Comparison of ENCODE assay signal across 8 cellular contexts in the genomic region with DNA sequence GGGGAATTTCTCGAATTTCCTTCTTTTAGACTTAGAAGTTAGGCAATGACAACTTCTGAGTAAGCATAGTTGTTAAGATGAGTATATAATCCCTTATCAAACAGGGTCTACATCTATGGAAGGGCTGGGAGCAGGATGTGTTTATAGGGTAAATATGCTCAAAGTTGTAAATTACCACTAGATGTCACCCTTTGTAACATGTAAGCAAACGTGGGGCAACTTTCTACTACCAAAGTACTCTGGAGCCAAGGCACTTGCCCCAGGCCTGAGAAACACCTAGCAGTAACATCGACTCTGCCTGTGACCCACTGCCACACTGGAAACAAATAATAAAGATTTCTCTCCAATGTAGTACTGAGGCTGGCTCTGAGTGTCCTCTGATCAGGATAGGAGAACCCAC.
DNase-seq lines count a peak whose midpoint lies in the region; ATAC-seq lines count a peak whose summit lies in the region.

No MANE protein-coding gene starts in this region.

- 34 to 42% methylated on average over 3 of the region's 3 CpGs for WGBS in aorta, 2 donors

- DNase-seq in DMS 273 (lab: John Stamatoyannopoulos, UW; ENCODE audit: unreplicated experiment) (peak; percentile 69), NCI-H82 treated with DMSO at 0.1 percent for 48 hours (lab: John Stamatoyannopoulos, UW; ENCODE audit: unreplicated experiment) (peak; percentile 62), dermis microvascular lymphatic vessel endothelial cell (ENCODE audit: low read depth in 2 of 2) (peak; percentile 29 to 54), midbrain (lab: John Stamatoyannopoulos, UW) (peak; percentile 30), aorta (no peak), GOT3 (lab: John Stamatoyannopoulos, UW) (no peak)

- no peaks in the 10 kb centered on the region for H3K9me3 ChIP-seq in aorta (ENCODE audit: control insufficient read depth, low read length)

- peaks cover 0 to 2% of the 10 kb centered on the region in 2 donors for H3K4me1 ChIP-seq in aorta (ENCODE audit: control insufficient read depth in 1 of 2, insufficient read depth in 2 of 2, low read length in 2 of 2)

- peak; percentile 70 for ATAC-seq in GM19438 (IDR thresholded peaks at IDR 0.05; ENCODE audit: low read depth, unreplicated experiment)
- peak; percentile 64 for ATAC-seq in HG03520 (IDR thresholded peaks at IDR 0.05; ENCODE audit: unreplicated experiment)
- ATAC-seq in aorta (ENCODE audit: low FRiP score): no peak

- no peak overlapping the region for H3K27ac ChIP-seq in aorta (ENCODE audit: low read depth in 1 of 2, low read length in 2 of 2)

- H3K27me3 ChIP-seq in aorta (ENCODE audit: control insufficient read depth in 1 of 2, insufficient read depth in 2 of 2, low read length in 1 of 2): no peaks in the 10 kb centered on the region

- H3K4me3 ChIP-seq in aorta (ENCODE audit: low read length in 2 of 2): no peak overlapping the region

- H3K36me3 ChIP-seq in aorta (ENCODE audit: control insufficient read depth in 1 of 2, insufficient read depth in 2 of 2, low read length in 1 of 2): no peaks in the 10 kb centered on the region

- intact Hi-C loops in aorta (cut with DNase I): loop anchor here in 1 of 2 donors (5.0 kb wide), 1 partner anchor 526 kb away; no protein-coding TSS in a partner anchor

Comparison
In these comparisons a context has a peak if more than half of its experiments do, and no peak if none do; other contexts are left out.
1. DNase-seq: peak in DMS 273 (single experiment), NCI-H82 treated with DMSO at 0.1 percent for 48 hours (single experiment), dermis microvascular lymphatic vessel endothelial cell (2 of 2) and midbrain (single experiment); none in aorta (0 of 2) and GOT3 (single experiment).